ENCODE assay signal across 12 cellular contexts in the genomic region with DNA sequence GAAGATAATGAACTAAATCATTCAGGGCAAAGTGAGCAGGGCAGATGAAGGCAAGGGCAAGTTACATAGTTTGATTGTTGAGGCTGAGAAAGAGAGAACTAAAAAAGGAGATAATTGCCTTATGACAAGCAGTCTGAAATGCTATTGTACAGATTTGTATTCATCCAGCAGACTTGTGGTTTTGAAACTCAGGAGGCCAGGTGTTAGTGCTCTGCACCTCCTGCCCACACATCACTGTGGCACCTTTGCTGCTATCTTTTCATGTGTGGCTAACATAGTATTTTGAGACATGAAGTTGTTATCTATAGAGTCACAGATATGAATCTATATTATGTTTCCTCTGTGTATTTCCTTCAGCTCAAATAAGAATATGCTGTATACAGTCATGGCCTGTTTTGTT. TPM values are rescaled to one million over a fixed set of nuclear protein-coding genes. Genes with fewer than 3 reads are reported as not detected.
DNase-seq lines count a peak whose midpoint lies in the region; ATAC-seq and TF ChIP-seq lines count a peak whose summit lies in the region.
"Had no signal": no experiment of that assay in that cellular context is flagged by ENCODE, and none has a peak within 500 bp of the region (broad histone marks: within the 10 kb centered on the region; RNA-seq: fewer than 3 reads in every experiment).

No MANE protein-coding gene starts in this region.

- peak; percentile 49 for ATAC-seq in GM21515 (IDR thresholded peaks at IDR 0.05; ENCODE audit: unreplicated experiment)
- peak; percentile 77 for ATAC-seq in HG03520 (IDR thresholded peaks at IDR 0.05; ENCODE audit: unreplicated experiment)
- peak; percentile 69 to 76 for ATAC-seq in naive thymus-derived CD8-positive, alpha-beta T cell

- TF ChIP-seq CTCF in BE2C (IDR thresholded peaks at IDR 0.05; ENCODE audit: low read depth, low read length) = no peak

- no peaks in the 10 kb centered on the region for H3K36me3 ChIP-seq in BE2C

- H3K4me1 Mint-ChIP-seq in activated CD4-positive, alpha-beta memory T cell treated with anti-CD3 and anti-CD28 coated beads for 36 hours (ENCODE audit: low read depth) = peaks cover 23% of the 10 kb centered on the region
- H3K4me1 Mint-ChIP-seq in activated CD4-positive, alpha-beta memory T cell treated with anti-CD3 and anti-CD28 coated beads, Interleukin-2, amount 10 ng/mL, durations not matched to agents 7 days and 5 days = peaks cover 16% of the 10 kb centered on the region
- H3K4me1 Mint-ChIP-seq in naive thymus-derived CD8-positive, alpha-beta T cell = peaks cover 29 to 50% (median 40%) of the 10 kb centered on the region in 4 donors
- H3K4me1 Mint-ChIP-seq: mesothelial cell of epicardium had no signal

- peak; percentile 28 for DNase-seq in activated CD4-positive, alpha-beta memory T cell treated with anti-CD3 and anti-CD28 coated beads for 36 hours
- no peak for DNase-seq in activated CD4-positive, alpha-beta memory T cell treated with anti-CD3 and anti-CD28 coated beads, Interleukin-2, amount 10 ng/mL, durations not matched to agents 7 days and 5 days
- DNase-seq in naive thymus-derived CD8-positive, alpha-beta T cell = peak in 3 of 10 donors; percentile 10 to 27 (median 19)
- DNase-seq in BE2C = no peak
- no peak for DNase-seq in HuH-7 (ENCODE audit: low spot score)
- no peak for DNase-seq in NCI-H1105 treated with DMSO at 0.1 percent for 48 hours (lab: John Stamatoyannopoulos, UW)
- DNase-seq: glutamatergic neuron, NCI-H1694, SHP77 treated with DMSO at 0.1 percent for 48 hours had no signal

- POLR2A ChIA-PET in activated CD4-positive, alpha-beta memory T cell treated with anti-CD3 and anti-CD28 coated beads for 36 hours (lab: Charles Lee) = no interaction called here
- POLR2A ChIA-PET in activated CD4-positive, alpha-beta memory T cell treated with anti-CD3 and anti-CD28 coated beads, Interleukin-2, amount 10 ng/mL, durations not matched to agents 7 days and 5 days (lab: Charles Lee) = no interaction called here
- POLR2A ChIA-PET in naive thymus-derived CD8-positive, alpha-beta T cell (lab: Charles Lee) = interaction anchor here (1.0 to 1.8 kb wide), 2 partner anchors 14 to 23 kb away, joined by 3 to 5 read pairs; no protein-coding TSS in a partner anchor

- H3K4me3 ChIP-seq in BE2C (ENCODE audit: low read depth, low read length) = no peak overlapping the region

- H3K27me3 ChIP-seq in BE2C = no peaks in the 10 kb centered on the region

- H3K27ac Mint-ChIP-seq in activated CD4-positive, alpha-beta memory T cell treated with anti-CD3 and anti-CD28 coated beads for 36 hours = no peak overlapping the region
- no peak overlapping the region for H3K27ac Mint-ChIP-seq in activated CD4-positive, alpha-beta memory T cell treated with anti-CD3 and anti-CD28 coated beads, Interleukin-2, amount 10 ng/mL, durations not matched to agents 7 days and 5 days
- H3K27ac Mint-ChIP-seq in naive thymus-derived CD8-positive, alpha-beta T cell = peak overlapping the region; percentile 31 to 94 (median 72)
- H3K27ac Mint-ChIP-seq: mesothelial cell of epicardium had no signal

- H3K9me3 ChIP-seq in BE2C = no peaks in the 10 kb centered on the region

- CTCF ChIA-PET in activated CD4-positive, alpha-beta memory T cell treated with anti-CD3 and anti-CD28 coated beads for 36 hours (lab: Charles Lee) = no interaction called here
- CTCF ChIA-PET in activated CD4-positive, alpha-beta memory T cell treated with anti-CD3 and anti-CD28 coated beads, Interleukin-2, amount 10 ng/mL, durations not matched to agents 7 days and 5 days (lab: Charles Lee) = no interaction called here

- peaks cover 4% of the 10 kb centered on the region for H3K9me3 Mint-ChIP-seq in activated CD4-positive, alpha-beta memory T cell treated with anti-CD3 and anti-CD28 coated beads for 36 hours
- peaks cover 5% of the 10 kb centered on the region for H3K9me3 Mint-ChIP-seq in activated CD4-positive, alpha-beta memory T cell treated with anti-CD3 and anti-CD28 coated beads, Interleukin-2, amount 10 ng/mL, durations not matched to agents 7 days and 5 days
- peaks cover 0 to 17% (median 3%) of the 10 kb centered on the region in 9 donors for H3K9me3 Mint-ChIP-seq in naive thymus-derived CD8-positive, alpha-beta T cell

- no peaks in the 10 kb centered on the region for H3K36me3 Mint-ChIP-seq in activated CD4-positive, alpha-beta memory T cell treated with anti-CD3 and anti-CD28 coated beads for 36 hours
- peaks cover 4% of the 10 kb centered on the region for H3K36me3 Mint-ChIP-seq in activated CD4-positive, alpha-beta memory T cell treated with anti-CD3 and anti-CD28 coated beads, Interleukin-2, amount 10 ng/mL, durations not matched to agents 7 days and 5 days (ENCODE audit: low read depth)
- peaks cover 0 to 13% (median 12%) of the 10 kb centered on the region in 3 donors for H3K36me3 Mint-ChIP-seq in naive thymus-derived CD8-positive, alpha-beta T cell

- no peaks in the 10 kb centered on the region for H3K27me3 Mint-ChIP-seq in activated CD4-positive, alpha-beta memory T cell treated with anti-CD3 and anti-CD28 coated beads for 36 hours
- no peaks in the 10 kb centered on the region for H3K27me3 Mint-ChIP-seq in activated CD4-positive, alpha-beta memory T cell treated with anti-CD3 and anti-CD28 coated beads, Interleukin-2, amount 10 ng/mL, durations not matched to agents 7 days and 5 days
- H3K27me3 Mint-ChIP-seq in naive thymus-derived CD8-positive, alpha-beta T cell = no peaks in the 10 kb centered on the region

- H3K4me3 Mint-ChIP-seq in activated CD4-positive, alpha-beta memory T cell treated with anti-CD3 and anti-CD28 coated beads for 36 hours = no peak overlapping the region
- H3K4me3 Mint-ChIP-seq in activated CD4-positive, alpha-beta memory T cell treated with anti-CD3 and anti-CD28 coated beads, Interleukin-2, amount 10 ng/mL, durations not matched to agents 7 days and 5 days = no peak overlapping the region
- H3K4me3 Mint-ChIP-seq in naive thymus-derived CD8-positive, alpha-beta T cell = peak overlapping the region; percentile 0 to 65 (median 41)
- H3K4me3 Mint-ChIP-seq: mesothelial cell of epicardium had no signal

- no peaks in the 10 kb centered on the region for H3K4me1 ChIP-seq in BE2C

- intact Hi-C loops in activated CD4-positive, alpha-beta memory T cell treated with anti-CD3 and anti-CD28 coated beads for 36 hours (cut with micrococcal nuclease) = no loop called here

RNA-seq across cellular contexts. Expression of a gene that starts 24.3 kb away (rescaled TPM):
- 10 to 100 TPM; 53.3 to 57.8 TPM for total RNA-seq in activated CD4-positive, alpha-beta memory T cell treated with anti-CD3 and anti-CD28 coated beads for 36 hours
- total RNA-seq in activated CD4-positive, alpha-beta memory T cell treated with anti-CD3 and anti-CD28 coated beads, Interleukin-2, amount 10 ng/mL, durations not matched to agents 7 days and 5 days = 10 to 100 TPM; 46.9 to 48.5 TPM
- total RNA-seq in naive thymus-derived CD8-positive, alpha-beta T cell = 10 to 100 TPM; 62.7 to 64.6 TPM
- polyA plus RNA-seq in naive thymus-derived CD8-positive, alpha-beta T cell = 10 to 100 TPM; 79.7 to 93.8 (median 91.4) TPM
- 12.6 TPM for polyA plus RNA-seq in BE2C (2012; ENCODE audit: insufficient read depth, insufficient read length, low read depth)

Comparison
In these comparisons a context has a peak if more than half of its experiments do, and no peak if none do; other contexts are left out.
1. H3K27ac Mint-ChIP-seq: peak in naive thymus-derived CD8-positive, alpha-beta T cell (10 of 10); none in activated CD4-positive, alpha-beta memory T cell treated with anti-CD3 and anti-CD28 coated beads for 36 hours (single experiment) and activated CD4-positive, alpha-beta memory T cell treated with anti-CD3 and anti-CD28 coated beads, Interleukin-2, amount 10 ng/mL, durations not matched to agents 7 days and 5 days (single experiment).
2. H3K4me3 Mint-ChIP-seq: peak in naive thymus-derived CD8-positive, alpha-beta T cell (10 of 10); none in activated CD4-positive, alpha-beta memory T cell treated with anti-CD3 and anti-CD28 coated beads for 36 hours (single experiment) and activated CD4-positive, alpha-beta memory T cell treated with anti-CD3 and anti-CD28 coated beads, Interleukin-2, amount 10 ng/mL, durations not matched to agents 7 days and 5 days (single experiment).
3. Peak in every context shown above with its lines, with median percentiles within 50 percentile points of each other: ATAC-seq.